8 cellular contexts compared by ENCODE assay signal in the genomic region with DNA sequence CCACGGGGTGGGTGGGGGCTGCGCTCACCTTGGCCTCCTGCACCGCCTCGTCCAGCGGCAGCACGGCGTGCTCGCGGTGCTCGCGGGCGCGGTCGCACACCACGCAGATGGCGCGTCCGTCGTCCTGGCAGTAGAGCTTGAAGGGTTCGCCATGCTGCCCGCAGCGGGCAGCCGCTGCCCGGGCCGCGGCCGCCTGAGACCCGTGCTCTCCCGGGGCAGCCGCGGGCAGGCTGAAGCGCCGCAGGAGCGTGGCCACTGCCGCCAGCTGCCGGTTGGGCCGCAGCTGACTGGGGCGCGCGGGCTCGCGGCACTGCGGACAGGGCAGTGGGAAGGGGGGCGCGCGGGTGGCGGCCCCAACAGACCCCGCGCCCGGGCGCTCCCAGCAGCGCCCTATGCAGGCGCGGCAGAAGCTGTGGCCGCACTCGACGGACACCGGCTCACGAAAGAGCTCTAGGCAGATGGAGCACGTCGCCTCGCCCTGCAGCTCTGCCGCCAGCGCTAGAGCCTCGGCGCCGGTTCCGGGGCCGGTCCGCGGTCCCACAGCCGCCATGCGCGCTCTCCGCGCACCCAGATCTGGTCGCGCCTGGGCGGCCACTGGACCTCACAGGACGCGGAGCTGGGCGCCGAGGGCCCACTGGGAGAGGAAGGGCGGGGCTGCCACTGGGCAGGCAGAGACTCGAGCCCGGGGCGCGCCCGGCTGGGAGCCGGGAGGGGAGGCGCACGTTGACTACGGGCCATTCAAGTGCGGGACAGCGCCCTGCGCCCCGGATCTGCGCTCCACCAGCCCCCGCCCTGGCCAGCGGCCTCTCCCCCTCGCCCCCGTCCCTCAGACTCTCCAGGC. TPM values are rescaled to one million over a fixed set of nuclear protein-coding genes. Genes with fewer than 3 reads are reported as not detected.
DNase-seq lines count a peak whose midpoint lies in the region; ATAC-seq, FAIRE-seq and TF ChIP-seq lines count a peak whose summit lies in the region.

Gene TRIM7, minus strand, starts transcription at position 636 of the 841 bp plus-strand sequence. Its CDS starts 86 bp downstream, at position 550.

- H3K9me3 Mint-ChIP-seq in CD8-positive, alpha-beta T cell, result no peaks in the 10 kb centered on the region
- H3K9me3 Mint-ChIP-seq in memory B cell, result peaks cover 4% of the 10 kb centered on the region

- no peaks in the 10 kb centered on the region for H3K27me3 ChIP-seq in CD8-positive, alpha-beta T cell (ENCODE audit: insufficient read depth, low read length)
- H3K27me3 ChIP-seq in NT2/D1 (ENCODE audit: insufficient read depth, insufficient read length) (peaks cover 45% of the 10 kb centered on the region), colonic mucosa (no peaks in the 10 kb centered on the region), upper lobe of right lung (no peaks in the 10 kb centered on the region)

- H3K4me3 ChIP-seq in CD8-positive, alpha-beta T cell (ENCODE audit: low read depth, low read length), result peak within 1 kb of the TSS; percentile 71
- H3K4me3 ChIP-seq in NT2/D1 (ENCODE audit: insufficient read length, low read depth), result peak within 1 kb of the TSS; percentile 83
- H3K4me3 ChIP-seq in colonic mucosa, result peak within 1 kb of the TSS; percentile 47
- peak within 1 kb of the TSS; percentile 66 for H3K4me3 ChIP-seq in upper lobe of right lung

- no peak for TF ChIP-seq CTCF in CD8-positive, alpha-beta T cell (IDR thresholded peaks at IDR 0.05)
- no peak for TF ChIP-seq CTCF in colonic mucosa (IDR thresholded peaks at IDR 0.05)
- TF ChIP-seq CTCF in upper lobe of right lung (IDR thresholded peaks at IDR 0.05), result no peak

- no peak within 1 kb of the TSS for H3K27ac ChIP-seq in CD8-positive, alpha-beta T cell (ENCODE audit: low read depth, low read length)
- H3K27ac ChIP-seq in colonic mucosa (no peak within 1 kb of the TSS), upper lobe of right lung (peak within 1 kb of the TSS; percentile 65)

- peaks cover 6% of the 10 kb centered on the region for H3K36me3 Mint-ChIP-seq in CD8-positive, alpha-beta T cell
- H3K36me3 Mint-ChIP-seq in memory B cell, result no peaks in the 10 kb centered on the region

- CTCF ChIA-PET in CD8-positive, alpha-beta T cell (lab: Charles Lee), result interaction anchor here (0.7 to 3.9 kb wide), 2 partner anchors 11 to 15 kb away, joined by 3 to 15 read pairs; no protein-coding TSS in a partner anchor

- POLR2A ChIA-PET in CD8-positive, alpha-beta T cell (lab: Charles Lee), result interaction anchor here (1.0 to 8.2 kb wide), 3 partner anchors 15 to 57 kb away, joined by 5 to 158 read pairs (median 38); partner anchors contain the start of gene TRIM52

- peaks cover 23% of the 10 kb centered on the region for H3K4me1 Mint-ChIP-seq in CD8-positive, alpha-beta T cell (ENCODE audit: low read depth)
- peaks cover 30% of the 10 kb centered on the region for H3K4me1 Mint-ChIP-seq in memory B cell

- ATAC-seq in CD8-positive, alpha-beta T cell, result no peak
- ATAC-seq in memory B cell (ENCODE audit: low read depth) (no peak), upper lobe of right lung (peak; percentile 63)

- no peak for TF ChIP-seq POLR2A in GM12891 (IDR thresholded peaks at IDR 0.05; ENCODE audit: low read depth, low read length)

- H3K4me1 ChIP-seq in CD8-positive, alpha-beta T cell (ENCODE audit: insufficient read depth, low read length), result peaks cover 26% of the 10 kb centered on the region
- H3K4me1 ChIP-seq in NT2/D1 (ENCODE audit: insufficient read depth, insufficient read length) (peaks cover 3% of the 10 kb centered on the region), colonic mucosa (peaks cover 5% of the 10 kb centered on the region), upper lobe of right lung (peaks cover 24% of the 10 kb centered on the region)

- no peak for FAIRE-seq in GM12891 (lab: Jason Lieb, UNC)

- peak within 1 kb of the TSS; percentile 88 for H3K4me3 Mint-ChIP-seq in CD8-positive, alpha-beta T cell
- H3K4me3 Mint-ChIP-seq in memory B cell, result peak within 1 kb of the TSS; percentile 88

- H3K9ac ChIP-seq in NT2/D1 (ENCODE audit: insufficient read length, low read depth), result peak within 1 kb of the TSS; percentile 64
- peak within 1 kb of the TSS; percentile 57 to 63 for H3K9ac ChIP-seq in colonic mucosa (ENCODE audit: low read depth in 2 of 2, low read length in 2 of 2)

- no peaks in the 10 kb centered on the region for H3K9me3 ChIP-seq in CD8-positive, alpha-beta T cell (ENCODE audit: low read length)
- H3K9me3 ChIP-seq in NT2/D1 (ENCODE audit: insufficient read depth, low read length), result no peaks in the 10 kb centered on the region
- H3K9me3 ChIP-seq in colonic mucosa, result no peaks in the 10 kb centered on the region
- H3K9me3 ChIP-seq in upper lobe of right lung, result no peaks in the 10 kb centered on the region

- peaks cover 14% of the 10 kb centered on the region for H3K27me3 Mint-ChIP-seq in CD8-positive, alpha-beta T cell (ENCODE audit: low read depth)
- H3K27me3 Mint-ChIP-seq in memory B cell, result peaks cover 4% of the 10 kb centered on the region

- peak within 1 kb of the TSS; percentile 42 for H3K27ac Mint-ChIP-seq in CD8-positive, alpha-beta T cell
- peak within 1 kb of the TSS; percentile 97 for H3K27ac Mint-ChIP-seq in memory B cell

- intact Hi-C loops in CD8-positive, alpha-beta T cell (cut with DNase I, micrococcal nuclease), result no loop called here
- intact Hi-C loops in colonic mucosa (cut with DNase I) (no loop called here), upper lobe of right lung (cut with DNase I) (no loop called here)

- DNase-seq in CD8-positive, alpha-beta T cell, result no peak
- no peak for DNase-seq in NT2/D1 (ENCODE audit: low read depth, low spot score)
- DNase-seq in colonic mucosa, result peak; percentile 79
- no peak for DNase-seq in memory B cell (ENCODE audit: low spot score in 2 of 2)
- peak; percentile 80 for DNase-seq in upper lobe of right lung
- no peak for DNase-seq in GM12891 (ENCODE audit: insufficient read length, low spot score)
- no peak for DNase-seq in NCI-H510A treated with DMSO at 0.1 percent for 48 hours (lab: John Stamatoyannopoulos, UW)
- no peak for DNase-seq in cortex of kidney (lab: John Stamatoyannopoulos, UW)

- no peaks in the 10 kb centered on the region for H3K36me3 ChIP-seq in CD8-positive, alpha-beta T cell (ENCODE audit: insufficient read depth, low read length)
- H3K36me3 ChIP-seq in NT2/D1 (ENCODE audit: insufficient read depth, insufficient read length, low read length) (no peaks in the 10 kb centered on the region), colonic mucosa (no peaks in the 10 kb centered on the region), upper lobe of right lung (no peaks in the 10 kb centered on the region)

TF ChIP-seq in GM12891, 5 proteins besides CTCF, POLR2A, EP300 and RAD21:
- TF ChIP-seq POU2F2 (IDR thresholded peaks at IDR 0.05; ENCODE audit: low read depth, low read length) (no peak), SPI1 (IDR thresholded peaks at IDR 0.05; ENCODE audit: low read depth, low read length) (no peak), POLR2AphosphoS5 (IDR thresholded peaks at IDR 0.05; ENCODE audit: low read depth, low read length) (no peak), TAF1 (IDR thresholded peaks at IDR 0.05; ENCODE audit: low read depth, low read length) (no peak), PAX5 (IDR thresholded peaks at IDR 0.05; ENCODE audit: insufficient read depth, low read length, severe bottlenecking) (no peak)

RNA-seq across cellular contexts. Expression of gene TRIM7, which starts in this region (rescaled TPM):
- total RNA-seq in CD8-positive, alpha-beta T cell, result under 1 TPM; 0.72 to 0.95 TPM
- total RNA-seq in colonic mucosa, result 1 to 10 TPM; 6.8 to 8.7 TPM
- 4.9 TPM for total RNA-seq in upper lobe of right lung
- 0.19 TPM for polyA plus RNA-seq in GM12891 (2012; ENCODE audit: low read depth, missing spikeins)

Comparison
In these comparisons a context has a peak if more than half of its experiments do, and no peak if none do; other contexts are left out.
1. DNase-seq: peak in colonic mucosa (single experiment) and upper lobe of right lung (single experiment); none in CD8-positive, alpha-beta T cell (0 of 7), NT2/D1 (single experiment), memory B cell (0 of 2), GM12891 (single experiment), NCI-H510A treated with DMSO at 0.1 percent for 48 hours (single experiment) and cortex of kidney (single experiment).
2. Peak in every context shown above with its lines, with median percentiles within 50 percentile points of each other: H3K4me3 ChIP-seq.